In the genomic region with DNA sequence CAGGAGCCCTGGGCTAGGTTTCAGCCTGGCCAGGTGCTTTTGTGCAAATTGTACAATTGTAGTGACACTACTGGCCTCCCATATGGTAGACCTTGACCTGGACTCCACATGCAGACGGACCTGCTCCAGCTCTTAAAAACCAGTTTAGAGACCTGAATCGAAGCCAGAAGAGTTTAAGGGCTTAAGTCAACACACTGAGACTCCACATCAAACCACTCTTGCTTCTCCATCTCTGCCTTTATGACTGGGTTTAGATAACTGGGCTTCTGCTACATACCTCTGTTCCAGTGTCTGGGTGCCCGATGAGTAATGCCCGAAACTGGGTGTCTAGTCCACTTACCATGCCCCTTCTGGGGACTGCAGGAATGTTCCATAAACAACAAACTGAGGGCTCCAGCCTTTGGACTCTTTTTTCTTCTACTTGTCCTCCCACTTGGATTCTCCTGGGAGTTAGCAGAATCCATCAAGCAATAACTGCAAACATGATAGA, we compare ENCODE assay signal across 1 cellular context.
TF ChIP-seq lines count a peak whose summit lies in the region.

No MANE protein-coding gene starts in this region.

TF ChIP-seq in HepG2, 621 proteins besides CTCF, POLR2A, EP300 and RAD21 (continued from another document):
- TF ChIP-seq NR2F6 (IDR thresholded peaks at IDR 0.05) (no peak), NR2F6 (CRISPR knock-in tag; IDR thresholded peaks at IDR 0.05) (peak; percentile 55; the same call in 1 of the 2 replicates), HNRNPH1 (optimal IDR thresholded peaks at IDR 0.05; ENCODE audit: low read depth, low read length) (no peak), HOXA3 (CRISPR knock-in tag; IDR thresholded peaks at IDR 0.05) (0 out of 2 replicates have a peak, but pooled peaks have one; percentile 30), ELF3 (CRISPR knock-in tag; IDR thresholded peaks at IDR 0.05) (peak; percentile 59), FOXA1 (IDR thresholded peaks at IDR 0.05) (no peak), FOXA1 (CRISPR knock-in tag; IDR thresholded peaks at IDR 0.05) (peak; percentile 59; the same call in 1 of the 2 replicates), PHF21A (CRISPR knock-in tag; IDR thresholded peaks at IDR 0.05) (peak; percentile 20; the same call in 1 of the 2 replicates), ZNF235 (CRISPR knock-in tag; IDR thresholded peaks at IDR 0.05; ENCODE audit: borderline replicate concordance) (no peak), ZNF644 (CRISPR knock-in tag; IDR thresholded peaks at IDR 0.05; ENCODE audit: low read depth) (peak; percentile 70; the same call in 1 of the 2 replicates), NCOA2 (CRISPR knock-in tag; IDR thresholded peaks at IDR 0.05) (0 out of 2 replicates have a peak, but pooled peaks have one; percentile 20), SOX6 (IDR thresholded peaks at IDR 0.05) (no peak), SOX6 (CRISPR knock-in tag; IDR thresholded peaks at IDR 0.05) (peak; percentile 50; the same call in 1 of the 2 replicates)
- TF ChIP-seq, protein P1, sequence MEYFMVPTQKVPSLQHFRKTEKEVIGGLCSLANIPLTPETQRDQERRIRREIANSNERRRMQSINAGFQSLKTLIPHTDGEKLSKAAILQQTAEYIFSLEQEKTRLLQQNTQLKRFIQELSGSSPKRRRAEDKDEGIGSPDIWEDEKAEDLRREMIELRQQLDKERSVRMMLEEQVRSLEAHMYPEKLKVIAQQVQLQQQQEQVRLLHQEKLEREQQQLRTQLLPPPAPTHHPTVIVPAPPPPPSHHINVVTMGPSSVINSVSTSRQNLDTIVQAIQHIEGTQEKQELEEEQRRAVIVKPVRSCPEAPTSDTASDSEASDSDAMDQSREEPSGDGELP (IDR thresholded peaks at IDR 0.05; ENCODE audit: borderline replicate concordance, low read depth), result peak; percentile 56
- TF ChIP-seq, protein P2, sequence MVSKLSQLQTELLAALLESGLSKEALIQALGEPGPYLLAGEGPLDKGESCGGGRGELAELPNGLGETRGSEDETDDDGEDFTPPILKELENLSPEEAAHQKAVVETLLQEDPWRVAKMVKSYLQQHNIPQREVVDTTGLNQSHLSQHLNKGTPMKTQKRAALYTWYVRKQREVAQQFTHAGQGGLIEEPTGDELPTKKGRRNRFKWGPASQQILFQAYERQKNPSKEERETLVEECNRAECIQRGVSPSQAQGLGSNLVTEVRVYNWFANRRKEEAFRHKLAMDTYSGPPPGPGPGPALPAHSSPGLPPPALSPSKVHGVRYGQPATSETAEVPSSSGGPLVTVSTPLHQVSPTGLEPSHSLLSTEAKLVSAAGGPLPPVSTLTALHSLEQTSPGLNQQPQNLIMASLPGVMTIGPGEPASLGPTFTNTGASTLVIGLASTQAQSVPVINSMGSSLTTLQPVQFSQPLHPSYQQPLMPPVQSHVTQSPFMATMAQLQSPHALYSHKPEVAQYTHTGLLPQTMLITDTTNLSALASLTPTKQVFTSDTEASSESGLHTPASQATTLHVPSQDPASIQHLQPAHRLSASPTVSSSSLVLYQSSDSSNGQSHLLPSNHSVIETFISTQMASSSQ (IDR thresholded peaks at IDR 0.05; ENCODE audit: low read depth), result no peak
- TF ChIP-seq, protein P2 (CRISPR knock-in tag; IDR thresholded peaks at IDR 0.05; ENCODE audit: borderline replicate concordance), result no peak
- TF ChIP-seq, protein P3, sequence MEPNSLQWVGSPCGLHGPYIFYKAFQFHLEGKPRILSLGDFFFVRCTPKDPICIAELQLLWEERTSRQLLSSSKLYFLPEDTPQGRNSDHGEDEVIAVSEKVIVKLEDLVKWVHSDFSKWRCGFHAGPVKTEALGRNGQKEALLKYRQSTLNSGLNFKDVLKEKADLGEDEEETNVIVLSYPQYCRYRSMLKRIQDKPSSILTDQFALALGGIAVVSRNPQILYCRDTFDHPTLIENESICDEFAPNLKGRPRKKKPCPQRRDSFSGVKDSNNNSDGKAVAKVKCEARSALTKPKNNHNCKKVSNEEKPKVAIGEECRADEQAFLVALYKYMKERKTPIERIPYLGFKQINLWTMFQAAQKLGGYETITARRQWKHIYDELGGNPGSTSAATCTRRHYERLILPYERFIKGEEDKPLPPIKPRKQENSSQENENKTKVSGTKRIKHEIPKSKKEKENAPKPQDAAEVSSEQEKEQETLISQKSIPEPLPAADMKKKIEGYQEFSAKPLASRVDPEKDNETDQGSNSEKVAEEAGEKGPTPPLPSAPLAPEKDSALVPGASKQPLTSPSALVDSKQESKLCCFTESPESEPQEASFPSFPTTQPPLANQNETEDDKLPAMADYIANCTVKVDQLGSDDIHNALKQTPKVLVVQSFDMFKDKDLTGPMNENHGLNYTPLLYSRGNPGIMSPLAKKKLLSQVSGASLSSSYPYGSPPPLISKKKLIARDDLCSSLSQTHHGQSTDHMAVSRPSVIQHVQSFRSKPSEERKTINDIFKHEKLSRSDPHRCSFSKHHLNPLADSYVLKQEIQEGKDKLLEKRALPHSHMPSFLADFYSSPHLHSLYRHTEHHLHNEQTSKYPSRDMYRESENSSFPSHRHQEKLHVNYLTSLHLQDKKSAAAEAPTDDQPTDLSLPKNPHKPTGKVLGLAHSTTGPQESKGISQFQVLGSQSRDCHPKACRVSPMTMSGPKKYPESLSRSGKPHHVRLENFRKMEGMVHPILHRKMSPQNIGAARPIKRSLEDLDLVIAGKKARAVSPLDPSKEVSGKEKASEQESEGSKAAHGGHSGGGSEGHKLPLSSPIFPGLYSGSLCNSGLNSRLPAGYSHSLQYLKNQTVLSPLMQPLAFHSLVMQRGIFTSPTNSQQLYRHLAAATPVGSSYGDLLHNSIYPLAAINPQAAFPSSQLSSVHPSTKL (CRISPR knock-in tag; IDR thresholded peaks at IDR 0.05), result peak; percentile 58
- TF ChIP-seq, protein P4, sequence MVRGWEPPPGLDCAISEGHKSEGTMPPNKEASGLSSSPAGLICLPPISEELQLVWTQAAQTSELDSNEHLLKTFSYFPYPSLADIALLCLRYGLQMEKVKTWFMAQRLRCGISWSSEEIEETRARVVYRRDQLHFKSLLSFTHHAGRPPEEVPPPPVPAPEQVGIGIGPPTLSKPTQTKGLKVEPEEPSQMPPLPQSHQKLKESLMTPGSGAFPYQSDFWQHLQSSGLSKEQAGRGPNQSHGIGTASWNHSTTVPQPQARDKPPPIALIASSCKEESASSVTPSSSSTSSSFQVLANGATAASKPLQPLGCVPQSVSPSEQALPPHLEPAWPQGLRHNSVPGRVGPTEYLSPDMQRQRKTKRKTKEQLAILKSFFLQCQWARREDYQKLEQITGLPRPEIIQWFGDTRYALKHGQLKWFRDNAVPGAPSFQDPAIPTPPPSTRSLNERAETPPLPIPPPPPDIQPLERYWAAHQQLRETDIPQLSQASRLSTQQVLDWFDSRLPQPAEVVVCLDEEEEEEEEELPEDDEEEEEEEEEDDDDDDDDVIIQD (CRISPR knock-in tag; IDR thresholded peaks at IDR 0.05; ENCODE audit: low read depth), result peak; percentile 35; the same call in 1 of the 2 replicates
- TF ChIP-seq, protein P5, sequence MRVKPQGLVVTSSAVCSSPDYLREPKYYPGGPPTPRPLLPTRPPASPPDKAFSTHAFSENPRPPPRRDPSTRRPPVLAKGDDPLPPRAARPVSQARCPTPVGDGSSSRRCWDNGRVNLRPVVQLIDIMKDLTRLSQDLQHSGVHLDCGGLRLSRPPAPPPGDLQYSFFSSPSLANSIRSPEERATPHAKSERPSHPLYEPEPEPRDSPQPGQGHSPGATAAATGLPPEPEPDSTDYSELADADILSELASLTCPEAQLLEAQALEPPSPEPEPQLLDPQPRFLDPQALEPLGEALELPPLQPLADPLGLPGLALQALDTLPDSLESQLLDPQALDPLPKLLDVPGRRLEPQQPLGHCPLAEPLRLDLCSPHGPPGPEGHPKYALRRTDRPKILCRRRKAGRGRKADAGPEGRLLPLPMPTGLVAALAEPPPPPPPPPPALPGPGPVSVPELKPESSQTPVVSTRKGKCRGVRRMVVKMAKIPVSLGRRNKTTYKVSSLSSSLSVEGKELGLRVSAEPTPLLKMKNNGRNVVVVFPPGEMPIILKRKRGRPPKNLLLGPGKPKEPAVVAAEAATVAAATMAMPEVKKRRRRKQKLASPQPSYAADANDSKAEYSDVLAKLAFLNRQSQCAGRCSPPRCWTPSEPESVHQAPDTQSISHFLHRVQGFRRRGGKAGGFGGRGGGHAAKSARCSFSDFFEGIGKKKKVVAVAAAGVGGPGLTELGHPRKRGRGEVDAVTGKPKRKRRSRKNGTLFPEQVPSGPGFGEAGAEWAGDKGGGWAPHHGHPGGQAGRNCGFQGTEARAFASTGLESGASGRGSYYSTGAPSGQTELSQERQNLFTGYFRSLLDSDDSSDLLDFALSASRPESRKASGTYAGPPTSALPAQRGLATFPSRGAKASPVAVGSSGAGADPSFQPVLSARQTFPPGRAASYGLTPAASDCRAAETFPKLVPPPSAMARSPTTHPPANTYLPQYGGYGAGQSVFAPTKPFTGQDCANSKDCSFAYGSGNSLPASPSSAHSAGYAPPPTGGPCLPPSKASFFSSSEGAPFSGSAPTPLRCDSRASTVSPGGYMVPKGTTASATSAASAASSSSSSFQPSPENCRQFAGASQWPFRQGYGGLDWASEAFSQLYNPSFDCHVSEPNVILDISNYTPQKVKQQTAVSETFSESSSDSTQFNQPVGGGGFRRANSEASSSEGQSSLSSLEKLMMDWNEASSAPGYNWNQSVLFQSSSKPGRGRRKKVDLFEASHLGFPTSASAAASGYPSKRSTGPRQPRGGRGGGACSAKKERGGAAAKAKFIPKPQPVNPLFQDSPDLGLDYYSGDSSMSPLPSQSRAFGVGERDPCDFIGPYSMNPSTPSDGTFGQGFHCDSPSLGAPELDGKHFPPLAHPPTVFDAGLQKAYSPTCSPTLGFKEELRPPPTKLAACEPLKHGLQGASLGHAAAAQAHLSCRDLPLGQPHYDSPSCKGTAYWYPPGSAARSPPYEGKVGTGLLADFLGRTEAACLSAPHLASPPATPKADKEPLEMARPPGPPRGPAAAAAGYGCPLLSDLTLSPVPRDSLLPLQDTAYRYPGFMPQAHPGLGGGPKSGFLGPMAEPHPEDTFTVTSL (CRISPR knock-in tag; IDR thresholded peaks at IDR 0.05; ENCODE audit: borderline replicate concordance), result peak; percentile 26; the same call in 1 of the 2 replicates
